Comparison of ENCODE assay signal across 10 cellular contexts in genomic region chr3:18426597-18426996, GRCh38. TPM values are rescaled to one million over a fixed set of nuclear protein-coding genes. Genes with fewer than 3 reads are reported as not detected.
DNase-seq lines count a peak whose midpoint lies in the region; ATAC-seq and TF ChIP-seq lines count a peak whose summit lies in the region.
"Had no signal": no experiment of that assay in that cellular context is flagged by ENCODE, and none has a peak within 500 bp of the region (broad histone marks: within the 10 kb centered on the region; RNA-seq: fewer than 3 reads in every experiment).

No MANE protein-coding gene starts in this region.

- peaks cover 0 to 2% (median 0%) of the 10 kb centered on the region in 5 donors for H3K27me3 Mint-ChIP-seq in naive thymus-derived CD4-positive, alpha-beta T cell

- POLR2A ChIA-PET in naive thymus-derived CD4-positive, alpha-beta T cell (lab: Charles Lee), result interaction anchor here (0.6 to 2.2 kb wide), 11 partner anchors 8 to 31 kb away, joined by 3 to 11 read pairs (median 5); no protein-coding TSS in a partner anchor

- TF ChIP-seq POLR2A in stomach (IDR thresholded peaks at IDR 0.05), result no peak

- no peak for ATAC-seq in activated naive CD4-positive, alpha-beta T cell treated with anti-CD3 and anti-CD28 coated beads, Interleukin-2, amount 50 U/mL, for 72 hours
- no peak for ATAC-seq in naive thymus-derived CD4-positive, alpha-beta T cell
- no peak for ATAC-seq in HG02623 (IDR thresholded peaks at IDR 0.05; ENCODE audit: unreplicated experiment)

- no peak for TF ChIP-seq CTCF in stomach (IDR thresholded peaks at IDR 0.05)

- intact Hi-C loops in naive thymus-derived CD4-positive, alpha-beta T cell (cut with micrococcal nuclease), result loop anchor here (1.0 to 10.0 kb wide), 7 partner anchors 8 to 1618 kb away; partner anchors contain the start of genes KAT2B (in 2 of the 2), PLCL2 (in 1 of the 2) and TBC1D5 (in 1 of the 2)
- intact Hi-C loops in stomach (cut with DNase I; ENCODE audit: low total_unique reads), result no loop called here

- peak overlapping the region in 4 of 11 experiments; percentile 12 to 97 (median 30); a peak in 5 of 22 replicates for H3K9ac ChIP-seq in BLaER1 treated with 17β-estradiol and CSF1 and Interleukin-3, amounts not matched to agents 10 nM and 100 nM

- H3K4me2 ChIP-seq in BLaER1 treated with 17β-estradiol and CSF1 and Interleukin-3, amounts not matched to agents 10 nM and 100 nM, result peak overlapping the region; percentile 79 to 97 (median 92); a peak in 20 of 22 replicates

- peak; percentile 28 for DNase-seq in G401 (ENCODE audit: low spot score)
- DNase-seq in activated naive CD4-positive, alpha-beta T cell treated with anti-CD3 and anti-CD28 coated beads, Interleukin-2, amount 50 U/mL, for 72 hours (ENCODE audit: low spot score in 2 of 2), result no peak
- DNase-seq in naive thymus-derived CD4-positive, alpha-beta T cell, result no peak
- no peak for DNase-seq in stomach
- DNase-seq in activated CD4-positive, CD25-positive, alpha-beta regulatory T cell (lab: John Stamatoyannopoulos, UW), result no peak
- DNase-seq in C1 segment of cervical spinal cord (lab: John Stamatoyannopoulos, UW), result no peak
- DNase-seq: hippocampal formation, NCI-H226 had no signal

- WGBS in stomach, 5 donors, result 28 to 44% (median 34%) methylated on average over 2 of the region's 2 CpGs

- H3K27me3 ChIP-seq in BLaER1 treated with 17β-estradiol and CSF1 and Interleukin-3, amounts not matched to agents 10 nM and 100 nM, result no peaks in the 10 kb centered on the region
- no peaks in the 10 kb centered on the region for H3K27me3 ChIP-seq in naive thymus-derived CD4-positive, alpha-beta T cell (ENCODE audit: control insufficient read depth in 2 of 2, insufficient read depth in 2 of 2, low read length in 2 of 2)
- H3K27me3 ChIP-seq in stomach, result no peaks in the 10 kb centered on the region

- H3K4me3 ChIP-seq in BLaER1 treated with 17β-estradiol and CSF1 and Interleukin-3, amounts not matched to agents 10 nM and 100 nM, result peak overlapping the region in 4 of 10 experiments; percentile 84 to 88 (median 88); a peak in 6 of 20 replicates
- no peak overlapping the region for H3K4me3 ChIP-seq in naive thymus-derived CD4-positive, alpha-beta T cell (ENCODE audit: low read length)
- H3K4me3 ChIP-seq in stomach, result peak overlapping the region in 2 of 4 donors; percentile 88 to 94

- no peaks in the 10 kb centered on the region for H3K9me3 Mint-ChIP-seq in activated naive CD4-positive, alpha-beta T cell treated with anti-CD3 and anti-CD28 coated beads, Interleukin-2, amount 50 U/mL, for 72 hours
- H3K9me3 Mint-ChIP-seq in naive thymus-derived CD4-positive, alpha-beta T cell, result peaks cover 0 to 6% (median 0%) of the 10 kb centered on the region in 11 donors

- H3K4me1 Mint-ChIP-seq in naive thymus-derived CD4-positive, alpha-beta T cell, result peaks cover 39 to 72% (median 62%) of the 10 kb centered on the region in 7 donors

- H3K27ac ChIP-seq in BLaER1 treated with 17β-estradiol and CSF1 and Interleukin-3, amounts not matched to agents 10 nM and 100 nM, result peak overlapping the region in 8 of 11 experiments; percentile 15 to 98 (median 95); a peak in 8 of 22 replicates
- peak overlapping the region; percentile 97 for H3K27ac ChIP-seq in naive thymus-derived CD4-positive, alpha-beta T cell (ENCODE audit: low read depth, low read length)
- H3K27ac ChIP-seq in stomach, result peak overlapping the region in 2 of 5 donors; percentile 92 to 93

- in situ Hi-C loops in G401 (cut with HindIII; ENCODE audit: low sequenced_read_pairs), result no loop called here

- no peaks in the 10 kb centered on the region for H3K9me3 ChIP-seq in BLaER1 treated with 17β-estradiol and CSF1 and Interleukin-3, amounts not matched to agents 10 nM and 100 nM (replicated peaks in 1 of 11)
- no peaks in the 10 kb centered on the region for H3K9me3 ChIP-seq in naive thymus-derived CD4-positive, alpha-beta T cell (ENCODE audit: control insufficient read depth in 2 of 3, low read length in 3 of 3)
- H3K9me3 ChIP-seq in stomach, result no peaks in the 10 kb centered on the region

- H3K36me3 ChIP-seq in BLaER1 treated with 17β-estradiol and CSF1 and Interleukin-3, amounts not matched to agents 10 nM and 100 nM, result peaks cover 0 to 10% (median 4%) of the 10 kb centered on the region in 11 experiments; a peak in 6 of 22 replicates
- peaks cover 0 to 21% (median 0%) of the 10 kb centered on the region in 3 experiments for H3K36me3 ChIP-seq in naive thymus-derived CD4-positive, alpha-beta T cell (ENCODE audit: control insufficient read depth in 2 of 3, insufficient read depth in 3 of 3, low read length in 3 of 3)
- no peaks in the 10 kb centered on the region for H3K36me3 ChIP-seq in stomach

- peak overlapping the region; percentile 91 to 100 (median 98) for H3K4me3 Mint-ChIP-seq in naive thymus-derived CD4-positive, alpha-beta T cell

- no peak for TF ChIP-seq EP300 in stomach (IDR thresholded peaks at IDR 0.05)

- H3K4me1 ChIP-seq in BLaER1 treated with 17β-estradiol and CSF1 and Interleukin-3, amounts not matched to agents 10 nM and 100 nM, result peaks cover 7 to 33% (median 26%) of the 10 kb centered on the region in 10 experiments
- peaks cover 8 to 23% of the 10 kb centered on the region in 2 donors for H3K4me1 ChIP-seq in naive thymus-derived CD4-positive, alpha-beta T cell (ENCODE audit: control insufficient read depth in 2 of 2, insufficient read depth in 2 of 2, low read length in 2 of 2)
- peaks cover 6 to 40% (median 19%) of the 10 kb centered on the region in 4 donors for H3K4me1 ChIP-seq in stomach

- peaks cover 37 to 72% of the 10 kb centered on the region in 2 donors for H3K36me3 Mint-ChIP-seq in activated naive CD4-positive, alpha-beta T cell treated with anti-CD3 and anti-CD28 coated beads, Interleukin-2, amount 50 U/mL, for 72 hours
- peaks cover 0 to 57% (median 13%) of the 10 kb centered on the region in 5 donors for H3K36me3 Mint-ChIP-seq in naive thymus-derived CD4-positive, alpha-beta T cell

- CTCF ChIA-PET in naive thymus-derived CD4-positive, alpha-beta T cell (lab: Charles Lee), result interaction anchor here (1.0 to 1.6 kb wide), 2 partner anchors 8 to 37 kb away, joined by 3 to 4 read pairs; no protein-coding TSS in a partner anchor

- H4K20me1 ChIP-seq in BLaER1 treated with 17β-estradiol and CSF1 and Interleukin-3, amounts not matched to agents 10 nM and 100 nM, result peaks cover 0 to 71% (median 45%) of the 10 kb centered on the region in 11 experiments; a peak in 14 of 22 replicates

- peak overlapping the region; percentile 95 to 96 for H3K27ac Mint-ChIP-seq in activated naive CD4-positive, alpha-beta T cell treated with anti-CD3 and anti-CD28 coated beads, Interleukin-2, amount 50 U/mL, for 72 hours
- H3K27ac Mint-ChIP-seq in naive thymus-derived CD4-positive, alpha-beta T cell, result peak overlapping the region; percentile 79 to 99 (median 96)

RNA-seq across cellular contexts. Expression of gene SATB1, which starts 1.5 kb away (rescaled TPM):
- 0.18 TPM in 1 of 2 replicates, not detected in the other for total RNA-seq in G401 (2014; rRNA removed; shearing (Covaris generic))
- total RNA-seq in activated naive CD4-positive, alpha-beta T cell treated with anti-CD3 and anti-CD28 coated beads, Interleukin-2, amount 50 U/mL, for 72 hours, result 100 to 1,000 TPM; 279 to 444 TPM
- 100 to 1,000 TPM; 258 to 482 (median 451) TPM for total RNA-seq in naive thymus-derived CD4-positive, alpha-beta T cell
- polyA plus RNA-seq in naive thymus-derived CD4-positive, alpha-beta T cell, result 100 to 1,000 TPM; 286 to 389 TPM
- total RNA-seq in stomach, result 100 to 1,000 TPM in 2 of 5 donors, 10 to 100 TPM in 3; 53.9 to 168 (median 67.2) TPM
- 10 to 100 TPM in 1 of 3 donors, 1 to 10 TPM in 2; 7.7 to 18.8 (median 10.0) TPM for polyA plus RNA-seq in stomach

Comparison
In these comparisons a context has a peak if more than half of its experiments do, and no peak if none do; other contexts are left out.
1. RNA of gene SATB1, which starts 1.5 kb away (total RNA-seq): 258 to 482 TPM in naive thymus-derived CD4-positive, alpha-beta T cell, 279 to 444 TPM in activated naive CD4-positive, alpha-beta T cell treated with anti-CD3 and anti-CD28 coated beads, Interleukin-2, amount 50 U/mL, for 72 hours and 53.9 to 168 TPM in stomach; 0.18 TPM in G401; every median in the first group is over 10 times any median in the second.